ENCODE assay signal across 8 cellular contexts in the genomic region with DNA sequence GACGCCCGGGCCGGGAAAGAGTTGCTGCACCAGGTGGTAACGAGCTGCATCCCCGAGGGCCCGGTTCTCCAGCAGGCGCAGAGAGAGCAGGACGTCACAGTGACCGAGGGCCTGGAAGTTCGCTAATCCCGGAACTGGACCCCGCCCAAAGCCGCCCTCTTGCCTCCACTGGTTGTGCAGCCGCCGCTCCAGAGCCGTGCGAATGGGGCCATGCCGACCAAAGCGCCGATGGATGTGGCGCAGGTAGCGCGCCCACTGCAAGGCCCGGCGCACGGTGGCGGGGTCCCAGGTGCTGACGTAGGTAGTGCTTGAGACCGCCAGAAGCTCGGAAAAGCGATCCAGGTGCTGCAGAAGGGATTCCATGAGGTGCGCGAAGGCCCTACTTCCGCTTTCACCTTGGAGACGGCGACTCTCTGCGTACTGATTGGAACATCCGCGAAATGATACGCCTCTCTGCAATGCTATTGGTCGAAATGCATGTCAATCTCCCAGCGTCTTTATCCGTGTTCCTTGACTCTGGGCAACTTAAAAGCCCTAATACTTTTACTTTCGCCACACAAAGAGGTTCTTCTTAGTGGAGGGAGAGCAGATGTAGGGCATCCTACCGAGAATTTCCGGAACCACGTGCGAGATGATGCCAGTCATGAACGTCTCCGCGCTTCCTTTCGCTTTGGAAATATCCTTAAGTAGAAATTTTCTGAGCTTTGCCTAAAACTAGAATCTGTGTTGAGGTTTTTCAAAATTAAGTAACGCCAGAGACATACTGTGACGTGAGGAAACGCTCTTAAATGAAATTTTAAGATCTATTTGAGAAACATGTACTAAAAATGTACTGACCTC. TPM values are rescaled to one million over a fixed set of nuclear protein-coding genes. Genes with fewer than 3 reads are reported as not detected.
A peak's percentile ranks its signal among the peaks of the same experiment; 100 is the strongest.
DNase-seq lines count a peak whose midpoint lies in the region; ATAC-seq and TF ChIP-seq lines count a peak whose summit lies in the region.

A gene with protein sequence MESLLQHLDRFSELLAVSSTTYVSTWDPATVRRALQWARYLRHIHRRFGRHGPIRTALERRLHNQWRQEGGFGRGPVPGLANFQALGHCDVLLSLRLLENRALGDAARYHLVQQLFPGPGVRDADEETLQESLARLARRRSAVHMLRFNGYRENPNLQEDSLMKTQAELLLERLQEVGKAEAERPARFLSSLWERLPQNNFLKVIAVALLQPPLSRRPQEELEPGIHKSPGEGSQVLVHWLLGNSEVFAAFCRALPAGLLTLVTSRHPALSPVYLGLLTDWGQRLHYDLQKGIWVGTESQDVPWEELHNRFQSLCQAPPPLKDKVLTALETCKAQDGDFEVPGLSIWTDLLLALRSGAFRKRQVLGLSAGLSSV (minus strand): TSS at position 376 of the 840 bp plus-strand sequence. CDS start 13 bp downstream, at position 363.

- DNase-seq in DMS53 (lab: John Stamatoyannopoulos, UW): peak; percentile 99
- DNase-seq in KG1 (lab: John Stamatoyannopoulos, UW): peak; percentile 95
- peak; percentile 97 for DNase-seq in Panc1 (ENCODE audit: low read depth, low spot score)
- peak; percentile 92 for DNase-seq in activated T-cell treated with anti-CD3 and anti-CD28 coated beads, Interleukin-2, amount 50 U/mL, for 4 hours
- DNase-seq in esophagus muscularis mucosa (ENCODE audit: extremely low spot score): peak; percentile 98
- DNase-seq in stimulated activated CD8-positive, alpha-beta memory T cell treated with anti-CD3 and anti-CD28 coated beads, Interleukin-7, amount 100 ng/mL, for 4 hours (ENCODE audit: low read depth in 2 of 2): peak; percentile 84 to 96

- CTCF ChIA-PET in Panc1 (lab: Charles Lee): interaction anchor here (0.7 kb wide), 1 partner anchor 36 kb away, joined by 3 read pairs; no protein-coding TSS in a partner anchor

- no peak for TF ChIP-seq POLR2A in esophagus muscularis mucosa (IDR thresholded peaks at IDR 0.05; ENCODE audit: low read depth)

- H3K4me3 ChIP-seq in Panc1 (ENCODE audit: low read depth in 2 of 2, low read length in 2 of 2) (peak within 1 kb of the TSS; percentile 81 to 86), esophagus muscularis mucosa (peak within 1 kb of the TSS; percentile 65 to 91 (median 82)), muscle layer of duodenum (ENCODE audit: low read depth in 1 of 2, low read length in 2 of 2) (peak within 1 kb of the TSS; percentile 92 to 98)

- 0 out of 2 replicates have a peak, but pooled peaks cover 9% of the 10 kb centered on the region for H3K4me1 ChIP-seq in Panc1 (ENCODE audit: control insufficient read depth, insufficient read depth, low read length)
- peaks cover 9 to 24% (median 18%) of the 10 kb centered on the region in 4 donors for H3K4me1 ChIP-seq in esophagus muscularis mucosa
- H3K4me1 ChIP-seq in muscle layer of duodenum (ENCODE audit: control insufficient read depth in 1 of 2, insufficient read depth in 2 of 2, low read length in 2 of 2): peaks cover 8 to 12% of the 10 kb centered on the region in 2 donors

- no peaks in the 10 kb centered on the region for H3K9me3 Mint-ChIP-seq in activated T-cell treated with anti-CD3 and anti-CD28 coated beads, Interleukin-2, amount 50 U/mL, for 4 hours

- peaks cover 11% of the 10 kb centered on the region for H3K36me3 Mint-ChIP-seq in activated T-cell treated with anti-CD3 and anti-CD28 coated beads, Interleukin-2, amount 50 U/mL, for 4 hours (ENCODE audit: insufficient read depth)

- peaks cover 41% of the 10 kb centered on the region for H3K4me1 Mint-ChIP-seq in activated T-cell treated with anti-CD3 and anti-CD28 coated beads, Interleukin-2, amount 50 U/mL, for 4 hours (ENCODE audit: low read depth)

- no peaks in the 10 kb centered on the region for H3K36me3 ChIP-seq in Panc1 (ENCODE audit: control insufficient read depth, insufficient read depth, low read length)
- H3K36me3 ChIP-seq in esophagus muscularis mucosa: no peaks in the 10 kb centered on the region
- H3K36me3 ChIP-seq in muscle layer of duodenum (ENCODE audit: control insufficient read depth in 1 of 2, insufficient read depth in 2 of 2, low read length in 2 of 2): no peaks in the 10 kb centered on the region

- intact Hi-C loops in Panc1 (cut with micrococcal nuclease; ENCODE audit: unreplicated experiment) (no loop called here), esophagus muscularis mucosa (cut with DNase I) (loop anchor here (10.0 kb wide), 1 partner anchor 199 kb away; the partner anchor contains the start of gene SVIP)

- TF ChIP-seq CTCF in Panc1 (IDR thresholded peaks at IDR 0.05) (no peak), esophagus muscularis mucosa (IDR thresholded peaks at IDR 0.05) (no peak)

- peak within 1 kb of the TSS; percentile 96 for H3K27ac ChIP-seq in Panc1 (ENCODE audit: low read length)
- H3K27ac ChIP-seq in esophagus muscularis mucosa (replicated peaks in 1 of 4): peak within 1 kb of the TSS; percentile 81 to 95 (median 88)
- H3K27ac ChIP-seq in muscle layer of duodenum (ENCODE audit: low read length): peak within 1 kb of the TSS; percentile 98

- H3K9me3 ChIP-seq in Panc1 (ENCODE audit: control insufficient read depth, insufficient read depth, low read depth, low read length) (no peaks in the 10 kb centered on the region), esophagus muscularis mucosa (no peaks in the 10 kb centered on the region), muscle layer of duodenum (ENCODE audit: control insufficient read depth in 1 of 2, low read length in 2 of 2) (no peaks in the 10 kb centered on the region)

- TF ChIP-seq EP300 in esophagus muscularis mucosa (IDR thresholded peaks at IDR 0.05): no peak

- no peaks in the 10 kb centered on the region for H3K27me3 Mint-ChIP-seq in activated T-cell treated with anti-CD3 and anti-CD28 coated beads, Interleukin-2, amount 50 U/mL, for 4 hours (ENCODE audit: low read depth)

- POLR2A ChIA-PET in Panc1 (lab: Charles Lee): no interaction called here

- ATAC-seq in GM21723 (IDR thresholded peaks at IDR 0.05; ENCODE audit: unreplicated experiment) (peak; percentile 98), Panc1 (peak; percentile 98)
- ATAC-seq in activated T-cell treated with anti-CD3 and anti-CD28 coated beads, Interleukin-2, amount 50 U/mL, for 4 hours: peak; percentile 96 to 97

- 0% methylated on average over 30 of the region's 55 CpGs for WGBS in esophagus muscularis mucosa

- in situ Hi-C loops in Panc1 (cut with HindIII; ENCODE audit: low pct_unique_long_range_greater_than_20kb, low sequenced_read_pairs): no loop called here

- peak within 1 kb of the TSS; percentile 98 for H3K4me3 Mint-ChIP-seq in activated T-cell treated with anti-CD3 and anti-CD28 coated beads, Interleukin-2, amount 50 U/mL, for 4 hours

- H3K27me3 ChIP-seq in Panc1 (ENCODE audit: control insufficient read depth, insufficient read depth, low read length): no peaks in the 10 kb centered on the region
- no peaks in the 10 kb centered on the region for H3K27me3 ChIP-seq in esophagus muscularis mucosa
- no peaks in the 10 kb centered on the region for H3K27me3 ChIP-seq in muscle layer of duodenum (ENCODE audit: low read depth, low read length)

- BruUV-seq in Panc1 (replicated peaks; lab: Mats Ljungman, UMichigan): no TSS peak

RNA-seq across cellular contexts. Expression of the gene that starts here (rescaled TPM):
- total RNA-seq in Panc1 (2021; ENCODE audit: unreplicated experiment) (11.6 TPM), esophagus muscularis mucosa (1 to 10 TPM; 3.6 to 6.7 (median 4.9) TPM)
- polyA plus RNA-seq in Panc1 (2012; ENCODE audit: insufficient read length): 7.0 TPM
- total RNA-seq in activated T-cell treated with anti-CD3 and anti-CD28 coated beads, Interleukin-2, amount 50 U/mL, for 4 hours: 10 to 100 TPM; 12.2 to 14.5 (median 14.2) TPM

Comparison
In these comparisons a context has a peak if more than half of its experiments do, and no peak if none do; other contexts are left out.
1. Peak in every context shown above with its lines: DNase-seq, ATAC-seq, H3K4me3 ChIP-seq and H3K27ac ChIP-seq.